Comparison of ENCODE assay signal across 1 cellular context in genomic region chr1:29698033-29698432, GRCh38.
TF ChIP-seq lines count a peak whose summit lies in the region.

No MANE protein-coding gene starts in this region.

TF ChIP-seq in liver, 16 proteins besides CTCF, POLR2A, EP300 and RAD21 (continued from another document):
- TF ChIP-seq ZBTB33 (IDR thresholded peaks at IDR 0.05) = no peak
